In genomic region chr15:51580385-51580784, GRCh38 we compare ENCODE assay signal across 18 cellular contexts.
"Had no signal": no experiment of that assay in that cellular context is flagged by ENCODE, and none has a peak within 500 bp of the region (broad histone marks: within the 10 kb centered on the region; RNA-seq: fewer than 3 reads in every experiment).

No MANE protein-coding gene starts in this region.

- H3K36me3 ChIP-seq: adrenal gland, gastroesophageal sphincter, lower lobe of right lung, pancreas, transverse colon had no signal

- H3K27ac ChIP-seq: adrenal gland, gastroesophageal sphincter, lower lobe of right lung, pancreas, transverse colon had no signal

- ATAC-seq: activated T-cell treated with anti-CD3 and anti-CD28 coated beads, Interleukin-2, amount 50 U/mL, for 4 hours; gastroesophageal sphincter; left cardiac atrium; stimulated activated memory B cell treated with anti-CD40 and anti-IgM and Interleukin-4, amounts not matched to agents 10 μg/mL and 1 μg/mL and 100 μg/mL, for 72 hours had no signal

- H3K27me3 ChIP-seq: adrenal gland, gastroesophageal sphincter, pancreas, transverse colon had no signal

- DNase-seq: activated CD4-positive, alpha-beta memory T cell treated with anti-CD3 and anti-CD28 coated beads, Interleukin-2, amount 10 ng/mL, durations not matched to agents 7 days and 5 days; activated CD4-positive, alpha-beta T cell treated with anti-CD3 and anti-CD28 coated beads for 4 hours; activated effector memory CD4-positive, alpha-beta T cell treated with Interleukin-2 at 50 U/mL for 16 hours; activated naive CD4-positive, alpha-beta T cell treated with anti-CD3 and anti-CD28 coated beads, Interleukin-2, amount 50 U/mL, for 16 hours; activated T-cell treated with anti-CD3 and anti-CD28 coated beads, Interleukin-2, amount 50 U/mL, for 4 hours; adrenal gland; endodermal cell; erythroblast; left cardiac atrium; lower lobe of right lung; pancreas; retina; stimulated activated CD4-positive, alpha-beta T cell treated with anti-CD3 and anti-CD28 coated beads, Interleukin-2, amount 100 ng/mL, for 48 hours; substantia nigra; T-helper 9 cell; transverse colon had no signal

- H3K4me1 ChIP-seq: pancreas had no signal

- H3K9me3 ChIP-seq: adrenal gland, lower lobe of right lung, pancreas, transverse colon had no signal

- H3K4me3 ChIP-seq: adrenal gland, gastroesophageal sphincter, lower lobe of right lung, pancreas, transverse colon had no signal
